Comparison of ENCODE assay signal across 36 cellular contexts in genomic region chr2:30959653-30960052, GRCh38.
"Had no signal": no experiment of that assay in that cellular context is flagged by ENCODE, and none has a peak within 500 bp of the region (broad histone marks: within the 10 kb centered on the region; RNA-seq: fewer than 3 reads in every experiment).

No MANE protein-coding gene starts in this region.

- H3K4me3 Mint-ChIP-seq: activated B cell treated with CpG ODN at 0.5 μM for 24 hours; activated CD4-positive, alpha-beta memory T cell treated with anti-CD3 and anti-CD28 coated beads for 36 hours; activated CD4-positive, alpha-beta T cell treated with anti-CD3 and anti-CD28 coated beads, Interleukin-2, amount 10 ng/mL, durations not matched to agents 24 days and 14 days; activated CD8-positive, alpha-beta T cell treated with anti-CD3 and anti-CD28 coated beads for 36 hours; activated naive CD4-positive, alpha-beta T cell treated with anti-CD3 and anti-CD28 coated beads for 36 hours; activated naive CD8-positive, alpha-beta T cell treated with anti-CD3 and anti-CD28 coated beads for 36 hours; activated T-cell treated with anti-CD3 and anti-CD28 coated beads, Interleukin-2, amount 50 U/mL, for 4 hours; activated T-cell treated with anti-CD3 and anti-CD28 coated beads, Interleukin-2, amount 50 U/mL, for 72 hours; activated T-helper 1 cell treated with anti-CD3 and anti-CD28 coated beads, Interleukin-12 subunit alpha, Interleukin-12 subunit beta, Interleukin-2, Interleukin-4 antibody, amounts not matched to agents 30 ng/mL and 10 ng/mL and 1 ng/mL, durations not matched to agents 14 hours and 24 hours and 36 hours; activated T-helper 17 cell treated with anti-CD3 and anti-CD28 coated beads, Interleukin-2, amount 50 U/mL, for 72 hours; T-helper 1 cell treated with Interleukin-12 subunit alpha and Interleukin-12 subunit beta and Interleukin-4 antibody, amounts not matched to agents 30 μg/mL and 1 μg/mL, for 36 hours; T-helper 2 cell treated with Interferon-gamma antibody and Interleukin-4, amounts not matched to agents 5 μg/mL and 100 μg/mL, for 36 hours had no signal

- H3K27me3 ChIP-seq: adrenal gland, body of pancreas, brain microvascular endothelial cell, breast epithelium had no signal

- H3K4me1 ChIP-seq: adrenal gland, body of pancreas, breast epithelium had no signal

- H3K27me3 Mint-ChIP-seq: activated B cell treated with CpG ODN at 0.5 μM for 24 hours; activated CD4-positive, alpha-beta T cell treated with anti-CD3 and anti-CD28 coated beads, Interleukin-2, amount 10 ng/mL, durations not matched to agents 24 days and 14 days; activated CD8-positive, alpha-beta T cell treated with anti-CD3 and anti-CD28 coated beads for 36 hours; activated naive CD8-positive, alpha-beta T cell treated with anti-CD3 and anti-CD28 coated beads for 36 hours had no signal

- H3K36me3 Mint-ChIP-seq: activated CD4-positive, alpha-beta memory T cell treated with anti-CD3 and anti-CD28 coated beads for 36 hours; activated naive CD4-positive, alpha-beta T cell treated with anti-CD3 and anti-CD28 coated beads, Interleukin-2, amount 50 U/mL, for 72 hours; activated naive CD8-positive, alpha-beta T cell treated with anti-CD3 and anti-CD28 coated beads for 36 hours had no signal

- H3K4me1 Mint-ChIP-seq: activated B cell treated with CpG ODN at 0.5 μM for 24 hours; activated CD4-positive, alpha-beta T cell treated with anti-CD3 and anti-CD28 coated beads, Interleukin-2, amount 10 ng/mL, durations not matched to agents 24 days and 14 days; activated T-helper 17 cell treated with anti-CD3 and anti-CD28 coated beads, Interleukin-2, amount 50 U/mL, for 72 hours had no signal

- H3K27ac ChIP-seq: adrenal gland, body of pancreas, brain microvascular endothelial cell, breast epithelium, VCaP had no signal

- FAIRE-seq: astrocyte, TTC549 had no signal

- H3K4me3 ChIP-seq: adrenal gland, body of pancreas, breast epithelium had no signal

- H3K36me3 ChIP-seq: adrenal gland, brain microvascular endothelial cell, breast epithelium had no signal

- ATAC-seq: activated CD8-positive, alpha-beta T cell treated with anti-CD3 and anti-CD28 coated beads for 36 hours; activated naive CD4-positive, alpha-beta T cell treated with anti-CD3 and anti-CD28 coated beads, Interleukin-2, amount 50 U/mL, for 72 hours; activated T-cell treated with anti-CD3 and anti-CD28 coated beads, Interleukin-2, amount 50 U/mL, for 4 hours; activated T-cell treated with anti-CD3 and anti-CD28 coated beads, Interleukin-2, amount 50 U/mL, for 72 hours; activated T-helper 17 cell treated with anti-CD3 and anti-CD28 coated beads, Interleukin-2, amount 50 U/mL, for 72 hours; body of pancreas had no signal

- H3K9me3 ChIP-seq: adrenal gland, body of pancreas, breast epithelium had no signal

- H3K9me3 Mint-ChIP-seq: activated B cell treated with CpG ODN at 0.5 μM for 24 hours; activated CD4-positive, alpha-beta memory T cell treated with anti-CD3 and anti-CD28 coated beads for 36 hours; activated CD4-positive, alpha-beta T cell treated with anti-CD3 and anti-CD28 coated beads, Interleukin-2, amount 10 ng/mL, durations not matched to agents 24 days and 14 days; activated CD8-positive, alpha-beta T cell treated with anti-CD3 and anti-CD28 coated beads for 36 hours; activated naive CD4-positive, alpha-beta T cell treated with anti-CD3 and anti-CD28 coated beads for 36 hours; activated naive CD4-positive, alpha-beta T cell treated with anti-CD3 and anti-CD28 coated beads, Interleukin-2, amount 50 U/mL, for 72 hours; activated naive CD8-positive, alpha-beta T cell treated with anti-CD3 and anti-CD28 coated beads for 36 hours; activated T-cell treated with anti-CD3 and anti-CD28 coated beads, Interleukin-2, amount 50 U/mL, for 4 hours; activated T-cell treated with anti-CD3 and anti-CD28 coated beads, Interleukin-2, amount 50 U/mL, for 72 hours; activated T-helper 1 cell treated with anti-CD3 and anti-CD28 coated beads, Interleukin-12 subunit alpha, Interleukin-12 subunit beta, Interleukin-2, Interleukin-4 antibody, amounts not matched to agents 30 ng/mL and 10 ng/mL and 1 ng/mL, durations not matched to agents 14 hours and 24 hours and 36 hours; activated T-helper 17 cell treated with anti-CD3 and anti-CD28 coated beads, Interleukin-2, amount 50 U/mL, for 72 hours; T-helper 1 cell treated with Interleukin-12 subunit alpha and Interleukin-12 subunit beta and Interleukin-4 antibody, amounts not matched to agents 30 μg/mL and 1 μg/mL, for 36 hours; T-helper 2 cell treated with Interferon-gamma antibody and Interleukin-4, amounts not matched to agents 5 μg/mL and 100 μg/mL, for 36 hours had no signal

- DNase-seq: activated B cell treated with CpG ODN at 0.5 μM for 24 hours; activated CD4-positive, alpha-beta memory T cell treated with anti-CD3 and anti-CD28 coated beads for 36 hours; activated CD4-positive, alpha-beta T cell treated with anti-CD3 and anti-CD28 coated beads for 4 hours; activated CD4-positive, alpha-beta T cell treated with anti-CD3 and anti-CD28 coated beads, Interleukin-2, amount 10 ng/mL, durations not matched to agents 24 days and 14 days; activated CD4-positive, alpha-beta T cell treated with anti-CD3 and anti-CD28 coated beads, Interleukin-2, amount 50 U/mL, for 1 hour; activated CD4-positive, alpha-beta T cell treated with anti-CD3 and anti-CD28 coated beads, Interleukin-2, amount 50 U/mL, for 4 hours; activated CD4-positive, CD25-positive, alpha-beta regulatory T cell treated with anti-CD3 and anti-CD28 coated beads, Interleukin-2, amount 50 U/mL, for 72 hours; activated CD8-positive, alpha-beta memory T cell treated with anti-CD3 and anti-CD28 coated beads, Interleukin-2, amount 50 U/mL, for 4 hours; activated CD8-positive, alpha-beta T cell treated with anti-CD3 and anti-CD28 coated beads for 36 hours; activated effector memory CD4-positive, alpha-beta T cell treated with anti-CD3 and anti-CD28 coated beads, Interleukin-2, amount 50 U/mL, for 16 hours; activated gamma-delta T cell treated with Interleukin-2 at 50 U/mL for 16 hours; activated naive CD4-positive, alpha-beta T cell; activated naive CD4-positive, alpha-beta T cell treated with anti-CD3 and anti-CD28 coated beads for 36 hours; activated naive CD4-positive, alpha-beta T cell treated with anti-CD3 and anti-CD28 coated beads, Interleukin-2, amount 50 U/mL, for 16 hours; activated naive CD8-positive, alpha-beta T cell treated with anti-CD3 and anti-CD28 coated beads for 36 hours; activated T-cell treated with anti-CD3 and anti-CD28 coated beads for 4 hours; activated T-cell treated with anti-CD3 and anti-CD28 coated beads, Interleukin-2, amount 50 U/mL, for 1 hour; activated T-cell treated with anti-CD3 and anti-CD28 coated beads, Interleukin-2, amount 50 U/mL, for 4 hours; activated T-cell treated with anti-CD3 and anti-CD28 coated beads, Interleukin-2, amount 50 U/mL, for 72 hours; adrenal gland; amniotic stem cell; aorta; body of pancreas; brain microvascular endothelial cell; central memory CD4-positive, alpha-beta T cell; T-helper 2 cell; T-helper 9 cell had no signal

- H3K27ac Mint-ChIP-seq: activated B cell treated with CpG ODN at 0.5 μM for 24 hours; activated CD4-positive, alpha-beta memory T cell treated with anti-CD3 and anti-CD28 coated beads for 36 hours; activated CD4-positive, alpha-beta T cell treated with anti-CD3 and anti-CD28 coated beads, Interleukin-2, amount 10 ng/mL, durations not matched to agents 24 days and 14 days; activated CD8-positive, alpha-beta T cell treated with anti-CD3 and anti-CD28 coated beads for 36 hours; activated naive CD4-positive, alpha-beta T cell treated with anti-CD3 and anti-CD28 coated beads for 36 hours; activated naive CD4-positive, alpha-beta T cell treated with anti-CD3 and anti-CD28 coated beads, Interleukin-2, amount 50 U/mL, for 72 hours; activated naive CD8-positive, alpha-beta T cell treated with anti-CD3 and anti-CD28 coated beads for 36 hours; activated T-cell treated with anti-CD3 and anti-CD28 coated beads, Interleukin-2, amount 50 U/mL, for 72 hours; activated T-helper 1 cell treated with anti-CD3 and anti-CD28 coated beads, Interleukin-12 subunit alpha, Interleukin-12 subunit beta, Interleukin-2, Interleukin-4 antibody, amounts not matched to agents 30 ng/mL and 10 ng/mL and 1 ng/mL, durations not matched to agents 14 hours and 24 hours and 36 hours; activated T-helper 17 cell treated with anti-CD3 and anti-CD28 coated beads, Interleukin-2, amount 50 U/mL, for 72 hours; T-helper 1 cell treated with Interleukin-12 subunit alpha and Interleukin-12 subunit beta and Interleukin-4 antibody, amounts not matched to agents 30 μg/mL and 1 μg/mL, for 36 hours; T-helper 2 cell treated with Interferon-gamma antibody and Interleukin-4, amounts not matched to agents 5 μg/mL and 100 μg/mL, for 36 hours had no signal
